Comparison of ENCODE assay signal across 15 cellular contexts in genomic region chr21:44485796-44486195, GRCh38. TPM values are rescaled to one million over a fixed set of nuclear protein-coding genes. Genes with fewer than 3 reads are reported as not detected.
DNase-seq lines count a peak whose midpoint lies in the region; ATAC-seq and TF ChIP-seq lines count a peak whose summit lies in the region.
"Had no signal": no experiment of that assay in that cellular context is flagged by ENCODE, and none has a peak within 500 bp of the region (broad histone marks: within the 10 kb centered on the region; RNA-seq: fewer than 3 reads in every experiment).

No MANE protein-coding gene starts in this region.

- H3K4me1 Mint-ChIP-seq in endodermal cell: peaks cover 13% of the 10 kb centered on the region
- H3K4me1 Mint-ChIP-seq in natural killer cell treated with Interleukin-12 subunit alpha and Interleukin-12 subunit beta and Interleukin-15 and Interleukin-18, amount 100 ng/mL, for 72 hours (ENCODE audit: low read depth in 2 of 2): peaks cover 0 to 3% of the 10 kb centered on the region in 2 donors
- H3K4me1 Mint-ChIP-seq in glutamatergic neuron (ENCODE audit: low read depth, unreplicated experiment): no peaks in the 10 kb centered on the region

- no peaks in the 10 kb centered on the region for H3K36me3 ChIP-seq in HUES64 (ENCODE audit: insufficient read depth, low read length)
- peaks cover 3% of the 10 kb centered on the region for H3K36me3 ChIP-seq in endodermal cell (ENCODE audit: control insufficient read depth, insufficient read depth, low read length)
- H3K36me3 ChIP-seq: tibial artery had no signal

- peaks cover 11% of the 10 kb centered on the region for H3K9me3 Mint-ChIP-seq in endodermal cell
- H3K9me3 Mint-ChIP-seq in natural killer cell treated with Interleukin-12 subunit alpha and Interleukin-12 subunit beta and Interleukin-15 and Interleukin-18, amount 100 ng/mL, for 72 hours: no peaks in the 10 kb centered on the region
- peaks cover 8% of the 10 kb centered on the region for H3K9me3 Mint-ChIP-seq in glutamatergic neuron (ENCODE audit: unreplicated experiment)
- H3K9me3 Mint-ChIP-seq: T-helper 1 cell treated with Interleukin-12 subunit alpha and Interleukin-12 subunit beta and Interleukin-4 antibody, amounts not matched to agents 30 μg/mL and 1 μg/mL, for 36 hours had no signal

- DNase-seq in AG09309 (ENCODE audit: low read depth) (no peak), endodermal cell (no peak), T1000 (lab: John Stamatoyannopoulos, UW) (no peak), glutamatergic neuron (no peak), inferior parietal cortex (ENCODE audit: extremely low spot score) (no peak)
- DNase-seq in natural killer cell treated with Interleukin-12 subunit alpha and Interleukin-12 subunit beta and Interleukin-15 and Interleukin-18, amount 100 ng/mL, for 72 hours (ENCODE audit: low spot score): no peak
- DNase-seq: C1 segment of cervical spinal cord, GOT3, NCI-H1436 treated with DMSO at 0.1 percent for 48 hours had no signal

- no peak overlapping the region for H3K27ac ChIP-seq in HUES64 (ENCODE audit: low read depth, low read length)
- no peak overlapping the region for H3K27ac ChIP-seq in endodermal cell (ENCODE audit: low read depth, low read length)
- H3K27ac ChIP-seq: tibial artery had no signal

- H3K36me3 Mint-ChIP-seq in endodermal cell (ENCODE audit: low read depth) (peaks cover 23% of the 10 kb centered on the region), glutamatergic neuron (ENCODE audit: unreplicated experiment) (peaks cover 4% of the 10 kb centered on the region)
- H3K36me3 Mint-ChIP-seq in natural killer cell treated with Interleukin-12 subunit alpha and Interleukin-12 subunit beta and Interleukin-15 and Interleukin-18, amount 100 ng/mL, for 72 hours: no peaks in the 10 kb centered on the region

- H3K9me3 ChIP-seq in HUES64 (ENCODE audit: insufficient read depth, low read depth, low read length) (no peaks in the 10 kb centered on the region), endodermal cell (ENCODE audit: control insufficient read depth, low read length) (peaks cover 26% of the 10 kb centered on the region)
- H3K9me3 ChIP-seq: tibial artery had no signal

- no peak for ATAC-seq in natural killer cell treated with Interleukin-12 subunit alpha and Interleukin-12 subunit beta and Interleukin-15 and Interleukin-18, amount 100 ng/mL, for 72 hours
- no peak for ATAC-seq in GM21737 (IDR thresholded peaks at IDR 0.05; ENCODE audit: unreplicated experiment)

- peak overlapping the region; percentile 28 for H3K4me3 ChIP-seq in AG09309 (ENCODE audit: control insufficient read depth, low read depth, low read length)
- H3K4me3 ChIP-seq in HUES64 (ENCODE audit: low read length): peak overlapping the region; percentile 43
- no peak overlapping the region for H3K4me3 ChIP-seq in endodermal cell (ENCODE audit: low read length)

- H3K27me3 ChIP-seq in HUES64 (ENCODE audit: insufficient read depth, low read length) (no peaks in the 10 kb centered on the region), endodermal cell (ENCODE audit: control insufficient read depth, insufficient read depth, low read length, poor library complexity, severe bottlenecking) (no peaks in the 10 kb centered on the region)

- no peaks in the 10 kb centered on the region for H3K27me3 Mint-ChIP-seq in endodermal cell (ENCODE audit: insufficient read depth)
- H3K27me3 Mint-ChIP-seq in natural killer cell treated with Interleukin-12 subunit alpha and Interleukin-12 subunit beta and Interleukin-15 and Interleukin-18, amount 100 ng/mL, for 72 hours: peaks cover 0 to 16% of the 10 kb centered on the region in 2 donors
- peaks cover 1% of the 10 kb centered on the region for H3K27me3 Mint-ChIP-seq in glutamatergic neuron (ENCODE audit: unreplicated experiment)

- H3K4me3 Mint-ChIP-seq in endodermal cell (peak overlapping the region; percentile 79), glutamatergic neuron (ENCODE audit: unreplicated experiment) (no peak overlapping the region)
- peak overlapping the region; percentile 48 for H3K4me3 Mint-ChIP-seq in natural killer cell treated with Interleukin-12 subunit alpha and Interleukin-12 subunit beta and Interleukin-15 and Interleukin-18, amount 100 ng/mL, for 72 hours

- 86% methylated on average over 10 of the region's 10 CpGs for WGBS in HUES64
- WGBS in endodermal cell (ENCODE audit: insufficient coverage in 1 of 2, insufficient read length in 1 of 2), 2 experiments: 85 to 92% methylated on average over 10 of the region's 10 CpGs

- TF ChIP-seq CTCF in AG09309 (IDR thresholded peaks at IDR 0.05; ENCODE audit: control insufficient read depth, insufficient read depth, low read depth, low read length, missing control alignments) (no peak), endodermal cell (conservative IDR thresholded peaks at IDR 0.05) (no peak), glutamatergic neuron (IDR thresholded peaks at IDR 0.05; ENCODE audit: partially characterized antibody, unreplicated experiment) (no peak)

- no peaks in the 10 kb centered on the region for H3K4me1 ChIP-seq in HUES64 (ENCODE audit: insufficient read depth, low read length)
- no peaks in the 10 kb centered on the region for H3K4me1 ChIP-seq in endodermal cell (ENCODE audit: control insufficient read depth, insufficient read depth, low read length)
- H3K4me1 ChIP-seq: tibial artery had no signal

- no peak overlapping the region for H3K9ac ChIP-seq in HUES64 (ENCODE audit: low read depth, low read length)
- no peak overlapping the region for H3K9ac ChIP-seq in endodermal cell (ENCODE audit: extremely low read depth, low read length, poor library complexity, severe bottlenecking)

- H3K27ac Mint-ChIP-seq in endodermal cell (peak overlapping the region; percentile 89), glutamatergic neuron (ENCODE audit: unreplicated experiment) (no peak overlapping the region)
- no peak overlapping the region for H3K27ac Mint-ChIP-seq in natural killer cell treated with Interleukin-12 subunit alpha and Interleukin-12 subunit beta and Interleukin-15 and Interleukin-18, amount 100 ng/mL, for 72 hours
- H3K27ac Mint-ChIP-seq: T-helper 1 cell treated with Interleukin-12 subunit alpha and Interleukin-12 subunit beta and Interleukin-4 antibody, amounts not matched to agents 30 μg/mL and 1 μg/mL, for 36 hours had no signal

RNA-seq across cellular contexts. Expression of gene LRRC3, which starts 30.5 kb away (rescaled TPM):
- 3.5 TPM for polyA plus RNA-seq in HUES64 (2013, experiment 1 of 2)
- 4.4 TPM for polyA plus RNA-seq in HUES64 (2013, experiment 2 of 2)
- total RNA-seq in endodermal cell (10 to 100 TPM; 14.1 to 16.5 TPM), glutamatergic neuron (ENCODE audit: unreplicated experiment) (5.8 TPM)
- 13.7 TPM for polyA plus RNA-seq in endodermal cell (2013, experiment 1 of 2)
- 14.0 TPM for polyA plus RNA-seq in endodermal cell (2013, experiment 2 of 2)
- total RNA-seq in natural killer cell treated with Interleukin-12 subunit alpha and Interleukin-12 subunit beta and Interleukin-15 and Interleukin-18, amount 100 ng/mL, for 72 hours: under 1 TPM; 0.45 to 0.88 TPM

RNA-seq across cellular contexts. Expression of gene KRTAP10-1, which starts 54.2 kb away (rescaled TPM):
- polyA plus RNA-seq in HUES64 (2013, experiment 1 of 2): not detected
- polyA plus RNA-seq in HUES64 (2013, experiment 2 of 2): not detected
- total RNA-seq in endodermal cell: not detected
- not detected for polyA plus RNA-seq in endodermal cell (2013, experiment 1 of 2)
- polyA plus RNA-seq in endodermal cell (2013, experiment 2 of 2): not detected
- not detected for total RNA-seq in natural killer cell treated with Interleukin-12 subunit alpha and Interleukin-12 subunit beta and Interleukin-15 and Interleukin-18, amount 100 ng/mL, for 72 hours
- total RNA-seq in glutamatergic neuron (ENCODE audit: unreplicated experiment): not detected
- total RNA-seq: cardiac septum, left colon had no signal
